In genomic region chr12:12786716-12787601, GRCh38 we compare ENCODE assay signal across 8 cellular contexts. TPM values are rescaled to one million over a fixed set of nuclear protein-coding genes. Genes with fewer than 3 reads are reported as not detected.
A peak's percentile ranks its signal among the peaks of the same experiment; 100 is the strongest.
DNase-seq lines count a peak whose midpoint lies in the region; FAIRE-seq and TF ChIP-seq lines count a peak whose summit lies in the region.

No MANE protein-coding gene starts in this region.

- TF ChIP-seq CTCF in left ventricle myocardium inferior (IDR thresholded peaks at IDR 0.05; ENCODE audit: borderline replicate concordance) (peak; percentile 46), prostate gland (IDR thresholded peaks at IDR 0.05) (peak in 2 of 4 experiments; percentile 44 to 45)

- H3K9me2 ChIP-seq in GM23248 (ENCODE audit: insufficient read depth): no peaks in the 10 kb centered on the region

- peak overlapping the region; percentile 77 for H3K27ac ChIP-seq in GM23248
- H3K27ac ChIP-seq in KOPT-K1 (ENCODE audit: low read depth, low read length, poor library complexity, severe bottlenecking): peak overlapping the region; percentile 78
- peak overlapping the region; percentile 98 for H3K27ac ChIP-seq in left ventricle myocardium inferior (replicated peaks)
- H3K27ac ChIP-seq in prostate gland: peak overlapping the region; percentile 87 to 88

- H3K4me1 ChIP-seq in GM23248 (ENCODE audit: insufficient read depth) (peaks cover 29% of the 10 kb centered on the region), left ventricle myocardium inferior (peaks cover 69% of the 10 kb centered on the region), prostate gland (replicated peaks) (peaks cover 3% of the 10 kb centered on the region)

- in situ Hi-C loops in GM23248 (cut with MboI): no loop called here

- no peaks in the 10 kb centered on the region for H3K27me3 ChIP-seq in GM23248 (replicated peaks; ENCODE audit: insufficient read depth)
- no peaks in the 10 kb centered on the region for H3K27me3 ChIP-seq in left ventricle myocardium inferior (ENCODE audit: low read depth)
- H3K27me3 ChIP-seq in prostate gland (replicated peaks; ENCODE audit: insufficient read depth): no peaks in the 10 kb centered on the region

- H4K20me1 ChIP-seq in GM23248 (ENCODE audit: insufficient read depth): no peaks in the 10 kb centered on the region

- H3K4me3 ChIP-seq in GM23248 (peak overlapping the region; percentile 74), left ventricle myocardium inferior (peak overlapping the region; percentile 82), prostate gland (peak overlapping the region; percentile 57 to 59)

- peak; percentile 89 for FAIRE-seq in urothelium cell line (lab: Jason Lieb, UNC)

- H3K36me3 ChIP-seq in GM23248 (ENCODE audit: low read depth): no peaks in the 10 kb centered on the region
- no peaks in the 10 kb centered on the region for H3K36me3 ChIP-seq in KOPT-K1 (ENCODE audit: insufficient read depth, low read length)
- H3K36me3 ChIP-seq in left ventricle myocardium inferior: no peaks in the 10 kb centered on the region
- H3K36me3 ChIP-seq in prostate gland: no peaks in the 10 kb centered on the region

- H3F3A ChIP-seq in GM23248 (ENCODE audit: insufficient read depth): peaks cover 16% of the 10 kb centered on the region; the same call in 1 of the 2 replicates

- H3K9me3 ChIP-seq in GM23248 (ENCODE audit: low read depth): no peaks in the 10 kb centered on the region
- H3K9me3 ChIP-seq in KOPT-K1 (ENCODE audit: insufficient read depth, low read length, poor library complexity, severe bottlenecking): no peaks in the 10 kb centered on the region
- H3K9me3 ChIP-seq in left ventricle myocardium inferior (replicated peaks): no peaks in the 10 kb centered on the region
- H3K9me3 ChIP-seq in prostate gland: no peaks in the 10 kb centered on the region

- peak; percentile 91 for TF ChIP-seq POLR2A in prostate gland (IDR thresholded peaks at IDR 0.05)

- H3K9ac ChIP-seq in GM23248: peak overlapping the region; percentile 83

- 1 to 2% methylated on average over 57 to 71 of the region's 80 CpGs for WGBS in GM23248 (ENCODE audit: low coverage in 1 of 2, low lambda C conversion rate in 2 of 2, missing lambda C conversion rate in 2 of 2), 2 experiments
- 2% methylated on average over 80 of the region's 80 CpGs for WGBS in prostate gland

- intact Hi-C loops in left ventricle myocardium inferior (cut with micrococcal nuclease): no loop called here
- intact Hi-C loops in prostate gland (cut with DNase I): loop anchor here (10.0 kb wide), 3 partner anchors 62 to 428 kb away; no protein-coding TSS in a partner anchor

- H2AFZ ChIP-seq in GM23248: peak overlapping the region; percentile 88

- peak; percentile 98 for DNase-seq in GM03348 (ENCODE audit: low spot score)
- DNase-seq in GM23248: peak; percentile 94
- DNase-seq in T-helper 1 cell: peak; percentile 57 to 79 (median 64)
- DNase-seq in amniotic stem cell (lab: John Stamatoyannopoulos, UW): peak; percentile 24
- peak; percentile 85 for DNase-seq in left ventricle myocardium inferior
- DNase-seq in prostate gland (ENCODE audit: low spot score): peak; percentile 68
- DNase-seq in urothelium cell line (ENCODE audit: low spot score): peak; percentile 99

- peak overlapping the region; percentile 85 for H3K4me2 ChIP-seq in GM23248 (ENCODE audit: unreplicated experiment)

- H3K79me2 ChIP-seq in GM23248 (ENCODE audit: insufficient read depth): peaks cover 8% of the 10 kb centered on the region; the same call in 1 of the 2 replicates

RNA-seq across cellular contexts. Expression of gene APOLD1, which starts 1.5 kb away (rescaled TPM):
- 5.2 and 5.4 TPM in 2 replicates for total RNA-seq in GM23248 (2014; rRNA removed; shearing (Covaris generic))
- 3.4 and 3.8 TPM in 2 replicates for polyA plus RNA-seq in GM23248 (2016; fragmentation: Nextera tagmentation; extraction: Ambion mirVana)
- total RNA-seq in left ventricle myocardium inferior: 22.0 TPM
- total RNA-seq in prostate gland: 10 to 100 TPM; 10.7 to 16.1 TPM

RNA-seq across cellular contexts. Expression of gene DDX47, which starts 26.2 kb away (rescaled TPM):
- total RNA-seq in GM23248 (2014; rRNA removed; shearing (Covaris generic)): 124 and 132 TPM in 2 replicates
- polyA plus RNA-seq in GM23248 (2016; fragmentation: Nextera tagmentation; extraction: Ambion mirVana): 119 and 123 TPM in 2 replicates
- 26.7 TPM for total RNA-seq in left ventricle myocardium inferior
- 10 to 100 TPM; 44.6 to 74.8 TPM for total RNA-seq in prostate gland

Comparison
In these comparisons a context has a peak if more than half of its experiments do, and no peak if none do; other contexts are left out.
1. Peak in every context shown above with its lines: DNase-seq, H3K4me3 ChIP-seq and H3K27ac ChIP-seq.
2. DNase-seq: peak in every context shown above with its lines; median percentile 99 in urothelium cell line; 98 in GM03348; 94 in GM23248; 85 in left ventricle myocardium inferior; 68 in prostate gland; 64 in T-helper 1 cell; 24 in amniotic stem cell.